27 cellular contexts compared by ENCODE assay signal in the genomic region with DNA sequence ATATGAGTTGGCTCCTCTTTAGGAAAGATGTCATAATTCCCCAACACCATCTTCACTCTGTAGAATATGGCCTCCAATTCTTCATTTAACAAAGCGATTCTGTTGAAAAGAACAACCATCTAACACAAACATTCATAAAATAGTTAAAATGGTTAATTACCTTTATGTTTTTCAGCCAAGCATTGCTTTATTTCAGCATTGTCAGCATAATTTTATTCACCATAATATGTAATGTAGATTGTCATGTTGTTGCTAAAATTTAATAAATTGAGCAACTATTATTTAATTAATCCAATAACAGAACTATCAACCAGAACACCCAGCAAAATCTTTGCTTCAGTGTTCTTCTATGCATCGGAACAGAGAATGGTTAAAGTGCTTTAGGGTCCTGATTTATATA. TPM values are rescaled to one million over a fixed set of nuclear protein-coding genes. Genes with fewer than 3 reads are reported as not detected.
DNase-seq lines count a peak whose midpoint lies in the region; ATAC-seq, FAIRE-seq and TF ChIP-seq lines count a peak whose summit lies in the region.
"Had no signal": no experiment of that assay in that cellular context is flagged by ENCODE, and none has a peak within 500 bp of the region (broad histone marks: within the 10 kb centered on the region; RNA-seq: fewer than 3 reads in every experiment).

No MANE protein-coding gene starts in this region.

- no peak overlapping the region for H3K9ac ChIP-seq in HepG2 (ENCODE audit: insufficient read depth, low read depth, low read length)
- H3K9ac ChIP-seq in K562 (ENCODE audit: insufficient read depth in 1 of 2, low read depth in 2 of 2, low read length in 2 of 2), result no peak overlapping the region
- H3K9ac ChIP-seq: BLaER1 had no signal

- H3K9me3 ChIP-seq in HepG2 (ENCODE audit: low read length), result no peaks in the 10 kb centered on the region
- H3K9me3 ChIP-seq in right lobe of liver, result no peaks in the 10 kb centered on the region
- no peaks in the 10 kb centered on the region for H3K9me3 ChIP-seq in K562 (replicated peaks; ENCODE audit: control insufficient read depth, insufficient read depth, low read depth, low read length)
- H3K9me3 ChIP-seq: BE2C, BLaER1 had no signal

- DNase-seq in HepG2 (ENCODE audit: low spot score), result no peak
- DNase-seq in right lobe of liver, result no peak
- DNase-seq in K562 (ENCODE audit: extremely low read depth in 1 of 4, low spot score in 3 of 4), result no peak
- DNase-seq in NCI-H146 (lab: John Stamatoyannopoulos, UW), result no peak
- DNase-seq: ACHN; BE2C; C1 segment of cervical spinal cord; CD4-positive, alpha-beta memory T cell; CD4-positive, CD25-positive, alpha-beta regulatory T cell; CD8-positive, alpha-beta memory T cell; COR-L47; DMS 273 treated with DMSO at 0.1 percent for 48 hours; DMS153; DMS53; DMS79; DND-41; EL; GDM1 had no signal

- no peak for TF ChIP-seq RAD21 in HepG2 (CRISPR knock-in tag; IDR thresholded peaks at IDR 0.05)
- TF ChIP-seq RAD21 in K562 (CRISPR knock-in tag; conservative IDR thresholded peaks at IDR 0.05 in 1 of 2, IDR thresholded peaks at IDR 0.05 in 1 of 2), result no peak

- POLR2A ChIA-PET in HepG2 (lab: Yijun Ruan, JAX) (no interaction called here), K562 (lab: Yijun Ruan, JAX) (no interaction called here)

- TF ChIP-seq CTCF in HepG2 (CRISPR knock-in tag; IDR thresholded peaks at IDR 0.05), result no peak
- TF ChIP-seq CTCF in right lobe of liver (IDR thresholded peaks at IDR 0.05), result no peak
- TF ChIP-seq CTCF in K562 (IDR thresholded peaks at IDR 0.05 in 2 of 3, conservative IDR thresholded peaks at IDR 0.05 in 1 of 3; ENCODE audit: insufficient read depth in 2 of 3, low read depth in 1 of 3, low read length in 3 of 3), result no peak

- H3K4me3 ChIP-seq in HepG2 (replicated peaks in 1 of 3; ENCODE audit: insufficient read depth in 1 of 3, low read depth in 2 of 3, low read length in 3 of 3), result no peak overlapping the region
- no peak overlapping the region for H3K4me3 ChIP-seq in right lobe of liver
- H3K4me3 ChIP-seq in K562, result no peak overlapping the region
- H3K4me3 ChIP-seq: BLaER1, GM12878 had no signal

- intact Hi-C loops in HepG2 (cut with micrococcal nuclease; ENCODE audit: unreplicated experiment), result no loop called here
- intact Hi-C loops in right lobe of liver (cut with DNase I), result no loop called here
- intact Hi-C loops in K562 (cut with micrococcal nuclease), result no loop called here

- H4K20me1 ChIP-seq in HepG2 (ENCODE audit: insufficient read depth, low read length), result no peaks in the 10 kb centered on the region
- no peaks in the 10 kb centered on the region for H4K20me1 ChIP-seq in K562 (replicated peaks; ENCODE audit: control insufficient read depth, insufficient read depth, low read length)
- H4K20me1 ChIP-seq: BLaER1 had no signal

- FAIRE-seq in HepG2 (lab: Jason Lieb, UNC) (no peak), K562 (lab: Jason Lieb, UNC) (no peak)
- FAIRE-seq: GM12878, GM12892, GM18507 had no signal

- CTCF ChIA-PET in HepG2 (lab: Yijun Ruan, JAX; ENCODE audit: low intra/inter-chr PET ratio, low total read pairs) (no interaction called here), K562 (lab: Yijun Ruan, JAX; ENCODE audit: low intra/inter-chr PET ratio) (no interaction called here)

- no peaks in the 10 kb centered on the region for H3K9me1 ChIP-seq in K562 (ENCODE audit: control insufficient read depth, insufficient read depth, low read length)

- WGBS in HepG2 (ENCODE audit: low lambda C conversion rate), result 3% methylated on average over 2 of the region's 2 CpGs
- 78% methylated on average over 2 of the region's 2 CpGs for WGBS in right lobe of liver (ENCODE audit: insufficient coverage, low coverage, low lambda C conversion rate, missing lambda C conversion rate)
- WGBS in K562 (ENCODE audit: insufficient coverage, low coverage, missing lambda C conversion rate), result 0% methylated on average over 2 of the region's 2 CpGs

- H3K4me1 ChIP-seq in HepG2 (ENCODE audit: insufficient read depth, low read length) (no peaks in the 10 kb centered on the region), right lobe of liver (no peaks in the 10 kb centered on the region), K562 (replicated peaks in 1 of 2; ENCODE audit: control insufficient read depth in 2 of 2, insufficient read depth in 2 of 2, low read length in 2 of 2) (no peaks in the 10 kb centered on the region)
- H3K4me1 ChIP-seq: BE2C, BLaER1 had no signal

- in situ Hi-C loops in HepG2 (cut with HindIII; ENCODE audit: extremely low pct_ligation_motif_present, low pct_unique_long_range_greater_than_20kb), result no loop called here
- in situ Hi-C loops in K562 (cut with MboI), result no loop called here

- TF ChIP-seq POLR2A in HepG2 (IDR thresholded peaks at IDR 0.05; ENCODE audit: insufficient read depth in 1 of 2, low read depth in 2 of 2, low read length in 2 of 2) (no peak), right lobe of liver (IDR thresholded peaks at IDR 0.05) (no peak), K562 (conservative IDR thresholded peaks at IDR 0.05) (no peak)

- H3K4me2 ChIP-seq in HepG2 (ENCODE audit: low read depth, low read length), result no peak overlapping the region
- H3K4me2 ChIP-seq in K562 (ENCODE audit: insufficient read depth, low read length), result no peak overlapping the region
- H3K4me2 ChIP-seq: BLaER1 had no signal

- H3K27ac ChIP-seq in HepG2 (ENCODE audit: extremely low read length, insufficient read depth, low read length), result no peak overlapping the region
- no peak overlapping the region for H3K27ac ChIP-seq in right lobe of liver
- no peak overlapping the region for H3K27ac ChIP-seq in K562 (ENCODE audit: extremely low read depth, low read depth, low read length)
- H3K27ac ChIP-seq: 22Rv1, BLaER1 had no signal

- ATAC-seq in HepG2 (no peak), right lobe of liver (no peak), K562 (no peak), HG02759 (IDR thresholded peaks at IDR 0.05; ENCODE audit: unreplicated experiment) (no peak)
- ATAC-seq: GM12878 had no signal

- H3K79me2 ChIP-seq in HepG2 (ENCODE audit: insufficient read depth, low read length) (no peaks in the 10 kb centered on the region), K562 (ENCODE audit: control insufficient read depth, insufficient read depth, low read length) (no peaks in the 10 kb centered on the region)

- no peaks in the 10 kb centered on the region for H3K36me3 ChIP-seq in HepG2 (replicated peaks in 1 of 2; ENCODE audit: control insufficient read depth in 1 of 2, insufficient read depth in 2 of 2, low read length in 2 of 2)
- H3K36me3 ChIP-seq in right lobe of liver, result no peaks in the 10 kb centered on the region
- no peaks in the 10 kb centered on the region for H3K36me3 ChIP-seq in K562 (ENCODE audit: control insufficient read depth, insufficient read depth, low read length)
- H3K36me3 ChIP-seq: BE2C, BLaER1 had no signal

- no TSS peak for BruUV-seq in HepG2 (replicated peaks; lab: Mats Ljungman, UMichigan)
- no TSS peak for BruUV-seq in K562 (replicated peaks; lab: Mats Ljungman, UMichigan)

- TF ChIP-seq EP300 in HepG2 (IDR thresholded peaks at IDR 0.05; ENCODE audit: low read depth in 2 of 2, low read length in 2 of 2), result no peak
- no peak for TF ChIP-seq EP300 in HepG2 (CRISPR knock-in tag; IDR thresholded peaks at IDR 0.05; ENCODE audit: borderline replicate concordance)
- no peak for TF ChIP-seq EP300 in K562 (IDR thresholded peaks at IDR 0.05; ENCODE audit: low read length)

- H3K27me3 ChIP-seq in HepG2 (ENCODE audit: control insufficient read depth in 1 of 2, insufficient read depth in 2 of 2, low read length in 2 of 2), result no peaks in the 10 kb centered on the region
- no peaks in the 10 kb centered on the region for H3K27me3 ChIP-seq in right lobe of liver
- H3K27me3 ChIP-seq in K562 (ENCODE audit: control insufficient read depth in 2 of 2, insufficient read depth in 2 of 2, low read length in 2 of 2), result no peaks in the 10 kb centered on the region
- H3K27me3 ChIP-seq: BE2C, BLaER1 had no signal

- H2AFZ ChIP-seq in HepG2 (ENCODE audit: low read length), result no peak overlapping the region
- H2AFZ ChIP-seq in K562 (ENCODE audit: low read depth, low read length), result no peak overlapping the region

RNA-seq across cellular contexts. Expression of a gene that starts 46.2 kb away (rescaled TPM):
- not detected in 2 replicates for total RNA-seq in HepG2 (2016; rRNA removed; fragmentation: Illumina TruSeq; extraction: Trizol)
- total RNA-seq in HepG2 (2016; cell fraction: cytosol; rRNA removed; fragmentation: Illumina TruSeq; extraction: Trizol; ENCODE audit: low read depth), result not detected in 2 replicates
- not detected in 2 replicates for total RNA-seq in HepG2 (2016; cell fraction: insoluble cytoplasmic fraction; rRNA removed; fragmentation: Illumina TruSeq; extraction: Trizol)
- not detected in 2 replicates for total RNA-seq in HepG2 (2016; cell fraction: membrane; rRNA removed; fragmentation: Illumina TruSeq; extraction: Trizol)
- not detected in 2 replicates for total RNA-seq in HepG2 (2016; cell fraction: nucleus; rRNA removed; fragmentation: Illumina TruSeq; extraction: Trizol)
- 0.01 TPM in 1 of 2 replicates, not detected in the other for polyA plus RNA-seq in HepG2 (2011; rRNA removed)
- polyA plus RNA-seq in HepG2 (2011; cell fraction: cytosol; rRNA removed), result 0.01 and 0.03 TPM in 2 replicates
- not detected in 2 replicates for polyA plus RNA-seq in HepG2 (2011; cell fraction: nucleus; rRNA removed)
- polyA plus RNA-seq in HepG2 (2012), result 0.03 and 0.07 TPM in 2 replicates
- polyA plus RNA-seq in HepG2 (2016; cell fraction: cytosol; fragmentation: Illumina TruSeq; extraction: Trizol; ENCODE audit: low read depth), result not detected in 2 replicates
- not detected in 2 replicates for polyA plus RNA-seq in HepG2 (2016; cell fraction: insoluble cytoplasmic fraction; fragmentation: Illumina TruSeq; extraction: Trizol; ENCODE audit: low read depth)
- polyA plus RNA-seq in HepG2 (2016; cell fraction: membrane; fragmentation: Illumina TruSeq; extraction: Trizol; ENCODE audit: low read depth), result not detected in 2 replicates
- polyA plus RNA-seq in HepG2 (2016; cell fraction: nucleus; fragmentation: Illumina TruSeq; extraction: Trizol; ENCODE audit: insufficient read depth, low read depth), result not detected in 2 replicates
- polyA minus RNA-seq in HepG2 (2011; rRNA and poly(A)+ RNA removed; ENCODE audit: low replicate concordance), result not detected in 2 replicates
- not detected in 2 replicates for polyA minus RNA-seq in HepG2 (2011; cell fraction: cytosol; rRNA and poly(A)+ RNA removed)
- not detected in 2 replicates for polyA minus RNA-seq in HepG2 (2011; cell fraction: nucleus; rRNA and poly(A)+ RNA removed)
- 1 to 10 TPM in 5 of 6 experiments, under 1 TPM in 1; 0.95 to 2.9 (median 1.5) TPM for total RNA-seq in right lobe of liver
- total RNA-seq in K562 (2011; cell fraction: chromatin; rRNA removed; ENCODE audit: low replicate concordance), result not detected in 2 replicates
- total RNA-seq in K562 (2011; cell fraction: nucleolus; rRNA removed), result not detected in 2 replicates
- total RNA-seq in K562 (2011; cell fraction: nucleoplasm; rRNA removed), result not detected in 2 replicates
- total RNA-seq in K562 (2014; rRNA removed), result not detected in 2 replicates
- not detected in 2 replicates for total RNA-seq in K562 (2014; rRNA removed; fragmentation: Illumina TruSeq; extraction: Trizol)
- not detected in 2 replicates for total RNA-seq in K562 (2015; rRNA removed; fragmentation: Illumina TruSeq; extraction: Trizol)
- not detected in 2 replicates for total RNA-seq in K562 (2021)
- polyA plus RNA-seq in K562 (2011; rRNA removed), result not detected in 2 replicates
- not detected in 2 replicates for polyA plus RNA-seq in K562 (2011; cell fraction: cytosol; rRNA removed)
- not detected in 2 replicates for polyA plus RNA-seq in K562 (2011; cell fraction: nucleus; rRNA removed)
- polyA plus RNA-seq in K562 (2012), result not detected in 2 replicates
- not detected in 2 replicates for polyA plus RNA-seq in K562 (2014; fragmentation: Illumina TruSeq; extraction: Trizol)
- not detected for polyA plus RNA-seq in K562 (2014; fragmentation: Nextera tagmentation; extraction: Ambion mirVana)
- polyA plus RNA-seq in K562 (2014; rRNA removed), result not detected in 2 replicates
- not detected in 2 replicates for polyA minus RNA-seq in K562 (2011; rRNA and poly(A)+ RNA removed)
- polyA minus RNA-seq in K562 (2011; cell fraction: cytosol; rRNA and poly(A)+ RNA removed), result not detected in 2 replicates
- polyA minus RNA-seq in K562 (2011; cell fraction: nucleus; rRNA and poly(A)+ RNA removed), result not detected in 2 replicates
- total RNA-seq: A172; CD4-positive, alpha-beta memory T cell; CD4-positive, CD25-positive, alpha-beta regulatory T cell; CD8-positive, alpha-beta memory T cell; Daoy had no signal
- polyA plus RNA-seq: CD14-positive monocyte; CD4-positive, alpha-beta memory T cell; CD4-positive, CD25-positive, alpha-beta regulatory T cell; CD8-positive, alpha-beta memory T cell had no signal
